1 cellular context compared by ENCODE assay signal in genomic region chr16:2474877-2475412, GRCh38.
TF ChIP-seq lines count a peak whose summit lies in the region.

TSS of gene TBC1D24 (plus strand) at chr16:2475127. CDS start at chr16:2496149, 21,022 bp downstream.

TF ChIP-seq in WTC11, 78 proteins besides CTCF, POLR2A, EP300 and RAD21 (continued from another document):
- no peak for TF ChIP-seq USF1 (CRISPR knock-in tag; IDR thresholded peaks at IDR 0.05)
- TF ChIP-seq KAT7 (CRISPR knock-in tag; IDR thresholded peaks at IDR 0.05; ENCODE audit: borderline replicate concordance) = peak; percentile 55; the same call in 1 of the 2 replicates
- TF ChIP-seq ELF4 (CRISPR knock-in tag; IDR thresholded peaks at IDR 0.05; ENCODE audit: low read depth) = no peak
- TF ChIP-seq NFATC4 (CRISPR knock-in tag; IDR thresholded peaks at IDR 0.05) = no peak
- TF ChIP-seq, protein P1, sequence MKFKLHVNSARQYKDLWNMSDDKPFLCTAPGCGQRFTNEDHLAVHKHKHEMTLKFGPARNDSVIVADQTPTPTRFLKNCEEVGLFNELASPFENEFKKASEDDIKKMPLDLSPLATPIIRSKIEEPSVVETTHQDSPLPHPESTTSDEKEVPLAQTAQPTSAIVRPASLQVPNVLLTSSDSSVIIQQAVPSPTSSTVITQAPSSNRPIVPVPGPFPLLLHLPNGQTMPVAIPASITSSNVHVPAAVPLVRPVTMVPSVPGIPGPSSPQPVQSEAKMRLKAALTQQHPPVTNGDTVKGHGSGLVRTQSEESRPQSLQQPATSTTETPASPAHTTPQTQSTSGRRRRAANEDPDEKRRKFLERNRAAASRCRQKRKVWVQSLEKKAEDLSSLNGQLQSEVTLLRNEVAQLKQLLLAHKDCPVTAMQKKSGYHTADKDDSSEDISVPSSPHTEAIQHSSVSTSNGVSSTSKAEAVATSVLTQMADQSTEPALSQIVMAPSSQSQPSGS (CRISPR knock-in tag; IDR thresholded peaks at IDR 0.05; ENCODE audit: borderline replicate concordance, low read depth) = no peak
- no peak for TF ChIP-seq CDX4 (CRISPR knock-in tag; IDR thresholded peaks at IDR 0.05; ENCODE audit: borderline replicate concordance)
- peak; percentile 35; the same call in 1 of the 2 replicates for TF ChIP-seq FOXP1 (CRISPR knock-in tag; IDR thresholded peaks at IDR 0.05; ENCODE audit: borderline replicate concordance)
- TF ChIP-seq, protein P2, sequence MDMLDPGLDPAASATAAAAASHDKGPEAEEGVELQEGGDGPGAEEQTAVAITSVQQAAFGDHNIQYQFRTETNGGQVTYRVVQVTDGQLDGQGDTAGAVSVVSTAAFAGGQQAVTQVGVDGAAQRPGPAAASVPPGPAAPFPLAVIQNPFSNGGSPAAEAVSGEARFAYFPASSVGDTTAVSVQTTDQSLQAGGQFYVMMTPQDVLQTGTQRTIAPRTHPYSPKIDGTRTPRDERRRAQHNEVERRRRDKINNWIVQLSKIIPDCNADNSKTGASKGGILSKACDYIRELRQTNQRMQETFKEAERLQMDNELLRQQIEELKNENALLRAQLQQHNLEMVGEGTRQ (CRISPR knock-in tag; IDR thresholded peaks at IDR 0.05) = no peak
- 0 out of 2 replicates have a peak, but pooled peaks have one; percentile 14 for TF ChIP-seq CREB1 (CRISPR knock-in tag; IDR thresholded peaks at IDR 0.05)
- no peak for TF ChIP-seq ETV6 (CRISPR knock-in tag; IDR thresholded peaks at IDR 0.05)
- TF ChIP-seq ZNF232 (CRISPR knock-in tag; IDR thresholded peaks at IDR 0.05) = no peak
- TF ChIP-seq ZNF396 (CRISPR knock-in tag; IDR thresholded peaks at IDR 0.05; ENCODE audit: borderline replicate concordance) = no peak
TF ChIP-seq in WTC11: peak in this region for 4.
